16 cellular contexts compared by ENCODE assay signal in genomic region chr18:48183613-48184012, GRCh38.
DNase-seq lines count a peak whose midpoint lies in the region; ATAC-seq and TF ChIP-seq lines count a peak whose summit lies in the region.
"Had no signal": no experiment of that assay in that cellular context is flagged by ENCODE, and none has a peak within 500 bp of the region (broad histone marks: within the 10 kb centered on the region; RNA-seq: fewer than 3 reads in every experiment).

No MANE protein-coding gene starts in this region.

- H3K23ac ChIP-seq in neuronal stem cell (ENCODE audit: low read depth, low read length, poor library complexity): no peak overlapping the region

- H3K14ac ChIP-seq in neuronal stem cell (ENCODE audit: low read length): no peak overlapping the region

- WGBS in heart right ventricle, 2 donors: 92 to 95% methylated on average over 2 of the region's 2 CpGs
- WGBS in neuronal stem cell (ENCODE audit: extremely low coverage in 2 of 2, insufficient read length in 2 of 2, insufficient replicate concordance in 1 of 2), 2 donors: no CpG with 5 or more reads among the region's 2 CpGs

- ATAC-seq in Right ventricle myocardium inferior (no peak), heart right ventricle (no peak), HG03460 (IDR thresholded peaks at IDR 0.05; ENCODE audit: unreplicated experiment) (no peak)
- ATAC-seq in stimulated activated effector memory CD8-positive, alpha-beta T cell treated with anti-CD3 and anti-CD28 coated beads, Interleukin-12 subunit alpha, Interleukin-12 subunit beta, amount 100 ng/mL, for 72 hours: no peak
- ATAC-seq: HepG2 had no signal

- no peaks in the 10 kb centered on the region for H3K79me1 ChIP-seq in neuronal stem cell (ENCODE audit: low read depth, low read length)

- H2AK5ac ChIP-seq in neuronal stem cell (ENCODE audit: low read depth, low read length): no peak overlapping the region

- H3K9me3 Mint-ChIP-seq in stimulated activated effector memory CD8-positive, alpha-beta T cell treated with anti-CD3 and anti-CD28 coated beads, Interleukin-12 subunit alpha, Interleukin-12 subunit beta, amount 100 ng/mL, for 72 hours: peaks cover 2% of the 10 kb centered on the region
- H3K9me3 Mint-ChIP-seq: HFFc6 had no signal

- H3K9ac ChIP-seq in neuronal stem cell (ENCODE audit: low read depth, low read length, poor library complexity): no peak overlapping the region
- H3K9ac ChIP-seq: BLaER1 had no signal

- no peak overlapping the region for H4K8ac ChIP-seq in neuronal stem cell (ENCODE audit: low read depth, low read length)

- H2BK15ac ChIP-seq in neuronal stem cell (ENCODE audit: low read length): no peak overlapping the region

- H3K4me2 ChIP-seq in neuronal stem cell (ENCODE audit: insufficient read depth, low read length, poor library complexity, severe bottlenecking): no peak overlapping the region
- H3K4me2 ChIP-seq: BLaER1 had no signal

- H3K9me3 ChIP-seq in heart right ventricle: no peaks in the 10 kb centered on the region
- no peaks in the 10 kb centered on the region for H3K9me3 ChIP-seq in neuronal stem cell (replicated peaks in 1 of 2; ENCODE audit: control insufficient read depth in 2 of 2, insufficient read depth in 1 of 2, low read depth in 1 of 2, low read length in 2 of 2)
- H3K9me3 ChIP-seq: HAP-1 had no signal

- H2BK120ac ChIP-seq in neuronal stem cell (ENCODE audit: low read depth, low read length): no peak overlapping the region

- intact Hi-C loops in Right ventricle myocardium inferior (cut with DNase I) (no loop called here), heart right ventricle (cut with DNase I) (no loop called here)

- no peak overlapping the region for H2BK5ac ChIP-seq in neuronal stem cell (ENCODE audit: low read length)

- no peak overlapping the region for H3K4me3 Mint-ChIP-seq in stimulated activated effector memory CD8-positive, alpha-beta T cell treated with anti-CD3 and anti-CD28 coated beads, Interleukin-12 subunit alpha, Interleukin-12 subunit beta, amount 100 ng/mL, for 72 hours
- H3K4me3 Mint-ChIP-seq: CD4-positive, CD25-positive, alpha-beta regulatory T cell; HFFc6 had no signal

- TF ChIP-seq CTCF in heart right ventricle (IDR thresholded peaks at IDR 0.05) (no peak), coronary artery (IDR thresholded peaks at IDR 0.05) (no peak), GM13976 (IDR thresholded peaks at IDR 0.05; ENCODE audit: borderline replicate concordance, control extremely low read depth, extremely low read depth, insufficient read depth, missing control alignments) (no peak)

- DNase-seq in Right ventricle myocardium inferior (ENCODE audit: missing footprints) (peak; percentile 25), heart right ventricle (no peak), coronary artery (ENCODE audit: low spot score) (peak; percentile 63), neuronal stem cell (ENCODE audit: low spot score) (no peak), GM13976 (ENCODE audit: low spot score) (no peak)
- no peak for DNase-seq in stimulated activated effector memory CD8-positive, alpha-beta T cell treated with anti-CD3 and anti-CD28 coated beads, Interleukin-12 subunit alpha, Interleukin-12 subunit beta, amount 100 ng/mL, for 72 hours (ENCODE audit: low spot score in 2 of 2)
- DNase-seq: 8988T; AML-193; CD4-positive, CD25-positive, alpha-beta regulatory T cell; DMS53; GF-D8; HFFc6 had no signal

- H3K18ac ChIP-seq in neuronal stem cell (ENCODE audit: low read length): peak overlapping the region; percentile 17

- no peaks in the 10 kb centered on the region for H3K27me3 ChIP-seq in heart right ventricle
- no peaks in the 10 kb centered on the region for H3K27me3 ChIP-seq in neuronal stem cell (ENCODE audit: control insufficient read depth in 3 of 3, insufficient read depth in 3 of 3, low read depth in 1 of 3, low read length in 3 of 3)
- H3K27me3 ChIP-seq: BLaER1 had no signal

- no peak overlapping the region for H2AFZ ChIP-seq in neuronal stem cell (ENCODE audit: low read length)

- no peak overlapping the region for H2BK12ac ChIP-seq in neuronal stem cell (ENCODE audit: low read length)

- no peak overlapping the region for H3K27ac Mint-ChIP-seq in stimulated activated effector memory CD8-positive, alpha-beta T cell treated with anti-CD3 and anti-CD28 coated beads, Interleukin-12 subunit alpha, Interleukin-12 subunit beta, amount 100 ng/mL, for 72 hours
- H3K27ac Mint-ChIP-seq: CD4-positive, CD25-positive, alpha-beta regulatory T cell; HFFc6 had no signal

- no peaks in the 10 kb centered on the region for H3K4me1 Mint-ChIP-seq in stimulated activated effector memory CD8-positive, alpha-beta T cell treated with anti-CD3 and anti-CD28 coated beads, Interleukin-12 subunit alpha, Interleukin-12 subunit beta, amount 100 ng/mL, for 72 hours
- H3K4me1 Mint-ChIP-seq: CD4-positive, CD25-positive, alpha-beta regulatory T cell had no signal

- H3K4me3 ChIP-seq in heart right ventricle (no peak overlapping the region), coronary artery (no peak overlapping the region), neuronal stem cell (ENCODE audit: low read length in 2 of 2) (no peak overlapping the region)
- H3K4me3 ChIP-seq: BLaER1, HAP-1 had no signal

- no peak overlapping the region for H3K4ac ChIP-seq in neuronal stem cell (ENCODE audit: low read length)

- H3K4me1 ChIP-seq in heart right ventricle: peaks cover 0 to 13% (median 4%) of the 10 kb centered on the region in 9 donors
- H3K4me1 ChIP-seq in neuronal stem cell (ENCODE audit: control insufficient read depth in 2 of 2, insufficient read depth in 1 of 2, low read depth in 1 of 2, low read length in 2 of 2): peaks cover 10 to 11% of the 10 kb centered on the region in 2 donors
- H3K4me1 ChIP-seq: BLaER1, HAP-1 had no signal

- no peak overlapping the region for H3K27ac ChIP-seq in heart right ventricle
- no peak overlapping the region for H3K27ac ChIP-seq in coronary artery
- no peak overlapping the region for H3K27ac ChIP-seq in neuronal stem cell (replicated peaks; ENCODE audit: low read length)
- H3K27ac ChIP-seq: BLaER1 had no signal

- H3K36me3 ChIP-seq in heart right ventricle (no peaks in the 10 kb centered on the region), neuronal stem cell (replicated peaks in 1 of 2; ENCODE audit: control insufficient read depth in 2 of 2, insufficient read depth in 2 of 2, low read length in 2 of 2) (no peaks in the 10 kb centered on the region)
- H3K36me3 ChIP-seq: BLaER1, HAP-1 had no signal

- in situ Hi-C loops in GM13976 (cut with MboI; ENCODE audit: low sequenced_read_pairs, unreplicated experiment): no loop called here

- no peaks in the 10 kb centered on the region for H3K36me3 Mint-ChIP-seq in stimulated activated effector memory CD8-positive, alpha-beta T cell treated with anti-CD3 and anti-CD28 coated beads, Interleukin-12 subunit alpha, Interleukin-12 subunit beta, amount 100 ng/mL, for 72 hours
- H3K36me3 Mint-ChIP-seq: CD4-positive, CD25-positive, alpha-beta regulatory T cell had no signal

- no peak overlapping the region for H4K91ac ChIP-seq in neuronal stem cell (ENCODE audit: low read depth, low read length, poor library complexity)

Comparison
In these comparisons a context has a peak if more than half of its experiments do, and no peak if none do; other contexts are left out.
1. DNase-seq: peak in Right ventricle myocardium inferior (single experiment) and coronary artery (single experiment); none in heart right ventricle (0 of 2), neuronal stem cell (single experiment), stimulated activated effector memory CD8-positive, alpha-beta T cell treated with anti-CD3 and anti-CD28 coated beads, Interleukin-12 subunit alpha, Interleukin-12 subunit beta, amount 100 ng/mL, for 72 hours (0 of 2) and GM13976 (single experiment).